1 cellular context compared by ENCODE assay signal in the genomic region with DNA sequence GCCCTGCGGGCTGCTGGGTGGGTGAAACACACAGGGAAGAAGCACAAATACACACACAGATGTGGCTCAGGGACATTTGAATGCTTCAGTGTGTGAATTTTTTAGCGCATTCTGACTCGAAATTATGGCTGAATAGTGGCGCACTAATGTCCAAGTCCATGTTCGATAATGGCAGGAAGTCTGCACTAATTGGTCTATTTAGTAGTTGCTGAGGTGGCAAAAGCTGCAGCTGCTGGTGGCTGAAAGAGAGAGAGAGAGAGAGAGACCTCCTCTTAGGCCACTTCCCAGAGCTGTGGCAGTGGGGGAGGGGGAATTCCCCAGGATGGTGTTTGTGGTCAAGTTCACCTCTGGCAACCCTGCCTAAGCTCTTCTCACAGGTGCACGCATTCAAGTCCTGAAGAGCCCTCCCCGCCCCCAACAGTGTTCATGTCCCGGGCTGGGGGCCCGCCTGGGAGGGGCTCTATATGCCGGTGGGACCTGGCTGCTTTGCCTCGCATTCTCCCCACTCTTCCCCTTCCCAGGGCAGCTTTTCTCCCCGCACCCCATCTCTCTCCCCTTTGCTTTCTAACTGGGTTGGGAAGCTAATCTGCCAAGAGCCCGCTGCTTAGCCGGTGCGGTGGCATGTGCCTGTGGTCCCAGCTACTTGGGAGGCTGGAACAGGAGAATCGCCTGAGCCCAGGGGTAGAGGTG.
TF ChIP-seq lines count a peak whose summit lies in the region.

No MANE protein-coding gene starts in this region.

TF ChIP-seq in GM12878, 131 proteins besides CTCF, POLR2A, EP300 and RAD21 (continued from another document and continues in another):
- peak in 1 of 2 experiments; percentile 62; a peak in 1 of 4 replicates for TF ChIP-seq ETV6 (conservative IDR thresholded peaks at IDR 0.05 in 1 of 2, IDR thresholded peaks at IDR 0.05 in 1 of 2; ENCODE audit: borderline replicate concordance in 1 of 2, low read depth in 1 of 2)
- no peak for TF ChIP-seq CBX3 (IDR thresholded peaks at IDR 0.05; ENCODE audit: borderline replicate concordance, low read depth)
- peak; percentile 95 for TF ChIP-seq MTA2 (IDR thresholded peaks at IDR 0.05; ENCODE audit: low read depth)
- no peak for TF ChIP-seq SIX5 (IDR thresholded peaks at IDR 0.05; ENCODE audit: low read depth, low read length, severe bottlenecking)
- TF ChIP-seq NR2C1 (IDR thresholded peaks at IDR 0.05) = no peak
- peak; percentile 42; the same call in 1 of the 2 replicates for TF ChIP-seq BACH1 (IDR thresholded peaks at IDR 0.05; ENCODE audit: borderline replicate concordance)
- TF ChIP-seq EED (IDR thresholded peaks at IDR 0.05; ENCODE audit: low read depth) = peak; percentile 92
- no peak for TF ChIP-seq NR2C2 (IDR thresholded peaks at IDR 0.05; ENCODE audit: borderline replicate concordance, control insufficient read depth, insufficient read length, low read depth)
- peak; percentile 47 for TF ChIP-seq ZZZ3 (IDR thresholded peaks at IDR 0.05; ENCODE audit: control insufficient read depth, insufficient read length, low read depth)
- no peak for TF ChIP-seq ZNF622 (IDR thresholded peaks at IDR 0.05)
- peak; percentile 51 for TF ChIP-seq MEF2B (IDR thresholded peaks at IDR 0.05; ENCODE audit: partially characterized antibody, poor library complexity, severe bottlenecking)
- TF ChIP-seq, protein P1, sequence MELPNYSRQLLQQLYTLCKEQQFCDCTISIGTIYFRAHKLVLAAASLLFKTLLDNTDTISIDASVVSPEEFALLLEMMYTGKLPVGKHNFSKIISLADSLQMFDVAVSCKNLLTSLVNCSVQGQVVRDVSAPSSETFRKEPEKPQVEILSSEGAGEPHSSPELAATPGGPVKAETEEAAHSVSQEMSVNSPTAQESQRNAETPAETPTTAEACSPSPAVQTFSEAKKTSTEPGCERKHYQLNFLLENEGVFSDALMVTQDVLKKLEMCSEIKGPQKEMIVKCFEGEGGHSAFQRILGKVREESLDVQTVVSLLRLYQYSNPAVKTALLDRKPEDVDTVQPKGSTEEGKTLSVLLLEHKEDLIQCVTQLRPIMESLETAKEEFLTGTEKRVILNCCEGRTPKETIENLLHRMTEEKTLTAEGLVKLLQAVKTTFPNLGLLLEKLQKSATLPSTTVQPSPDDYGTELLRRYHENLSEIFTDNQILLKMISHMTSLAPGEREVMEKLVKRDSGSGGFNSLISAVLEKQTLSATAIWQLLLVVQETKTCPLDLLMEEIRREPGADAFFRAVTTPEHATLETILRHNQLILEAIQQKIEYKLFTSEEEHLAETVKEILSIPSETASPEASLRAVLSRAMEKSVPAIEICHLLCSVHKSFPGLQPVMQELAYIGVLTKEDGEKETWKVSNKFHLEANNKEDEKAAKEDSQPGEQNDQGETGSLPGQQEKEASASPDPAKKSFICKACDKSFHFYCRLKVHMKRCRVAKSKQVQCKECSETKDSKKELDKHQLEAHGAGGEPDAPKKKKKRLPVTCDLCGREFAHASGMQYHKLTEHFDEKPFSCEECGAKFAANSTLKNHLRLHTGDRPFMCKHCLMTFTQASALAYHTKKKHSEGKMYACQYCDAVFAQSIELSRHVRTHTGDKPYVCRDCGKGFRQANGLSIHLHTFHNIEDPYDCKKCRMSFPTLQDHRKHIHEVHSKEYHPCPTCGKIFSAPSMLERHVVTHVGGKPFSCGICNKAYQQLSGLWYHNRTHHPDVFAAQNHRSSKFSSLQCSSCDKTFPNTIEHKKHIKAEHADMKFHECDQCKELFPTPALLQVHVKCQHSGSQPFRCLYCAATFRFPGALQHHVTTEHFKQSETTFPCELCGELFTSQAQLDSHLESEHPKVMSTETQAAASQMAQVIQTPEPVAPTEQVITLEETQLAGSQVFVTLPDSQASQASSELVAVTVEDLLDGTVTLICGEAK (IDR thresholded peaks at IDR 0.05; ENCODE audit: borderline replicate concordance) = no peak
- TF ChIP-seq RUNX3 (IDR thresholded peaks at IDR 0.05; ENCODE audit: low read length) = peak; percentile 99
- peak; percentile 93; the same call in 1 of the 2 replicates for TF ChIP-seq MTA3 (IDR thresholded peaks at IDR 0.05; ENCODE audit: borderline replicate concordance, low read length)
- no peak for TF ChIP-seq KDM1A (IDR thresholded peaks at IDR 0.05; ENCODE audit: borderline replicate concordance)
- TF ChIP-seq BCL11A (IDR thresholded peaks at IDR 0.05; ENCODE audit: low read depth, low read length) = peak; percentile 89
- TF ChIP-seq, protein P2, sequence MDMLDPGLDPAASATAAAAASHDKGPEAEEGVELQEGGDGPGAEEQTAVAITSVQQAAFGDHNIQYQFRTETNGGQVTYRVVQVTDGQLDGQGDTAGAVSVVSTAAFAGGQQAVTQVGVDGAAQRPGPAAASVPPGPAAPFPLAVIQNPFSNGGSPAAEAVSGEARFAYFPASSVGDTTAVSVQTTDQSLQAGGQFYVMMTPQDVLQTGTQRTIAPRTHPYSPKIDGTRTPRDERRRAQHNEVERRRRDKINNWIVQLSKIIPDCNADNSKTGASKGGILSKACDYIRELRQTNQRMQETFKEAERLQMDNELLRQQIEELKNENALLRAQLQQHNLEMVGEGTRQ (IDR thresholded peaks at IDR 0.05; ENCODE audit: borderline replicate concordance, low read depth, low read length) = no peak
- TF ChIP-seq, protein P3, sequence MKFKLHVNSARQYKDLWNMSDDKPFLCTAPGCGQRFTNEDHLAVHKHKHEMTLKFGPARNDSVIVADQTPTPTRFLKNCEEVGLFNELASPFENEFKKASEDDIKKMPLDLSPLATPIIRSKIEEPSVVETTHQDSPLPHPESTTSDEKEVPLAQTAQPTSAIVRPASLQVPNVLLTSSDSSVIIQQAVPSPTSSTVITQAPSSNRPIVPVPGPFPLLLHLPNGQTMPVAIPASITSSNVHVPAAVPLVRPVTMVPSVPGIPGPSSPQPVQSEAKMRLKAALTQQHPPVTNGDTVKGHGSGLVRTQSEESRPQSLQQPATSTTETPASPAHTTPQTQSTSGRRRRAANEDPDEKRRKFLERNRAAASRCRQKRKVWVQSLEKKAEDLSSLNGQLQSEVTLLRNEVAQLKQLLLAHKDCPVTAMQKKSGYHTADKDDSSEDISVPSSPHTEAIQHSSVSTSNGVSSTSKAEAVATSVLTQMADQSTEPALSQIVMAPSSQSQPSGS (IDR thresholded peaks at IDR 0.05; ENCODE audit: low read length) = peak; percentile 71
- no peak for TF ChIP-seq ZNF384 (IDR thresholded peaks at IDR 0.05; ENCODE audit: borderline replicate concordance, low read depth, low read length)
- TF ChIP-seq FOXM1 (IDR thresholded peaks at IDR 0.05; ENCODE audit: low read depth, low read length) = peak; percentile 77
- TF ChIP-seq RFX5 (IDR thresholded peaks at IDR 0.05; ENCODE audit: low read depth, low read length) = 0 out of 2 replicates have a peak, but pooled peaks have one; percentile 23
- TF ChIP-seq NFXL1 (IDR thresholded peaks at IDR 0.05; ENCODE audit: borderline replicate concordance) = no peak
- TF ChIP-seq BHLHE40 (IDR thresholded peaks at IDR 0.05; ENCODE audit: borderline replicate concordance in 1 of 2, low read depth in 2 of 2, low read length in 1 of 2) = peak; percentile 67 to 73; a peak in 3 of 4 replicates
- 0 out of 4 replicates have a peak, but pooled peaks of 1 of the 2 experiments have one; percentile 19 for TF ChIP-seq SRF (IDR thresholded peaks at IDR 0.05; ENCODE audit: low read depth in 2 of 2, low read length in 2 of 2)
- TF ChIP-seq MXI1 (IDR thresholded peaks at IDR 0.05; ENCODE audit: low read depth, low read length) = peak; percentile 38; the same call in 1 of the 2 replicates
- peak; percentile 12; the same call in 1 of the 3 replicates for TF ChIP-seq POU2F2 (IDR thresholded peaks at IDR 0.05; ENCODE audit: borderline replicate concordance, low read depth, low read length)
- TF ChIP-seq GABPA (IDR thresholded peaks at IDR 0.05; ENCODE audit: low read depth) = no peak
- 0 out of 2 replicates have a peak, but pooled peaks have one; percentile 21 for TF ChIP-seq RCOR1 (conservative IDR thresholded peaks at IDR 0.05; ENCODE audit: low read depth, low read length)
- TF ChIP-seq SREBF1 (IDR thresholded peaks at IDR 0.05; ENCODE audit: low read length) = no peak
- TF ChIP-seq, protein P4, sequence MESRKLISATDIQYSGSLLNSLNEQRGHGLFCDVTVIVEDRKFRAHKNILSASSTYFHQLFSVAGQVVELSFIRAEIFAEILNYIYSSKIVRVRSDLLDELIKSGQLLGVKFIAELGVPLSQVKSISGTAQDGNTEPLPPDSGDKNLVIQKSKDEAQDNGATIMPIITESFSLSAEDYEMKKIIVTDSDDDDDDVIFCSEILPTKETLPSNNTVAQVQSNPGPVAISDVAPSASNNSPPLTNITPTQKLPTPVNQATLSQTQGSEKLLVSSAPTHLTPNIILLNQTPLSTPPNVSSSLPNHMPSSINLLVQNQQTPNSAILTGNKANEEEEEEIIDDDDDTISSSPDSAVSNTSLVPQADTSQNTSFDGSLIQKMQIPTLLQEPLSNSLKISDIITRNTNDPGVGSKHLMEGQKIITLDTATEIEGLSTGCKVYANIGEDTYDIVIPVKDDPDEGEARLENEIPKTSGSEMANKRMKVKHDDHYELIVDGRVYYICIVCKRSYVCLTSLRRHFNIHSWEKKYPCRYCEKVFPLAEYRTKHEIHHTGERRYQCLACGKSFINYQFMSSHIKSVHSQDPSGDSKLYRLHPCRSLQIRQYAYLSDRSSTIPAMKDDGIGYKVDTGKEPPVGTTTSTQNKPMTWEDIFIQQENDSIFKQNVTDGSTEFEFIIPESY (IDR thresholded peaks at IDR 0.05) = no peak
- peak; percentile 93 for TF ChIP-seq NR2F1 (conservative IDR thresholded peaks at IDR 0.05)
- TF ChIP-seq ATF7 (IDR thresholded peaks at IDR 0.05; ENCODE audit: low read depth) = peak; percentile 65
- TF ChIP-seq SIN3A (IDR thresholded peaks at IDR 0.05; ENCODE audit: low read depth, low read length) = no peak
- TF ChIP-seq SPI1 (IDR thresholded peaks at IDR 0.05; ENCODE audit: borderline replicate concordance, insufficient read depth, low read depth, low read length) = 0 out of 2 replicates have a peak, but pooled peaks have one; percentile 23
- TF ChIP-seq ZBED1 (IDR thresholded peaks at IDR 0.05; ENCODE audit: borderline replicate concordance) = peak; percentile 59; the same call in 1 of the 2 replicates
- TF ChIP-seq MEF2A (IDR thresholded peaks at IDR 0.05; ENCODE audit: insufficient read depth, low read depth, low read length) = peak; percentile 55; the same call in 1 of the 2 replicates
- peak in 1 of 2 experiments; percentile 94; a peak in 2 of 3 replicates for TF ChIP-seq EGR1 (IDR thresholded peaks at IDR 0.05; ENCODE audit: borderline replicate concordance in 1 of 2, low read depth in 2 of 2, low read length in 2 of 2)
- TF ChIP-seq CEBPB (IDR thresholded peaks at IDR 0.05; ENCODE audit: borderline replicate concordance in 1 of 2, low read depth in 2 of 2, low read length in 2 of 2) = no peak
- TF ChIP-seq GATAD2B (conservative IDR thresholded peaks at IDR 0.05; ENCODE audit: low read depth) = peak; percentile 34; the same call in 1 of the 2 replicates
- peak; percentile 75; the same call in 1 of the 2 replicates for TF ChIP-seq YY1 (IDR thresholded peaks at IDR 0.05; ENCODE audit: low read depth, low read length)
- TF ChIP-seq TARDBP (IDR thresholded peaks at IDR 0.05; ENCODE audit: borderline replicate concordance) = 0 out of 2 replicates have a peak, but pooled peaks have one; percentile 40
- TF ChIP-seq IKZF2 (IDR thresholded peaks at IDR 0.05) = peak; percentile 95 to 97
- TF ChIP-seq, protein P5, sequence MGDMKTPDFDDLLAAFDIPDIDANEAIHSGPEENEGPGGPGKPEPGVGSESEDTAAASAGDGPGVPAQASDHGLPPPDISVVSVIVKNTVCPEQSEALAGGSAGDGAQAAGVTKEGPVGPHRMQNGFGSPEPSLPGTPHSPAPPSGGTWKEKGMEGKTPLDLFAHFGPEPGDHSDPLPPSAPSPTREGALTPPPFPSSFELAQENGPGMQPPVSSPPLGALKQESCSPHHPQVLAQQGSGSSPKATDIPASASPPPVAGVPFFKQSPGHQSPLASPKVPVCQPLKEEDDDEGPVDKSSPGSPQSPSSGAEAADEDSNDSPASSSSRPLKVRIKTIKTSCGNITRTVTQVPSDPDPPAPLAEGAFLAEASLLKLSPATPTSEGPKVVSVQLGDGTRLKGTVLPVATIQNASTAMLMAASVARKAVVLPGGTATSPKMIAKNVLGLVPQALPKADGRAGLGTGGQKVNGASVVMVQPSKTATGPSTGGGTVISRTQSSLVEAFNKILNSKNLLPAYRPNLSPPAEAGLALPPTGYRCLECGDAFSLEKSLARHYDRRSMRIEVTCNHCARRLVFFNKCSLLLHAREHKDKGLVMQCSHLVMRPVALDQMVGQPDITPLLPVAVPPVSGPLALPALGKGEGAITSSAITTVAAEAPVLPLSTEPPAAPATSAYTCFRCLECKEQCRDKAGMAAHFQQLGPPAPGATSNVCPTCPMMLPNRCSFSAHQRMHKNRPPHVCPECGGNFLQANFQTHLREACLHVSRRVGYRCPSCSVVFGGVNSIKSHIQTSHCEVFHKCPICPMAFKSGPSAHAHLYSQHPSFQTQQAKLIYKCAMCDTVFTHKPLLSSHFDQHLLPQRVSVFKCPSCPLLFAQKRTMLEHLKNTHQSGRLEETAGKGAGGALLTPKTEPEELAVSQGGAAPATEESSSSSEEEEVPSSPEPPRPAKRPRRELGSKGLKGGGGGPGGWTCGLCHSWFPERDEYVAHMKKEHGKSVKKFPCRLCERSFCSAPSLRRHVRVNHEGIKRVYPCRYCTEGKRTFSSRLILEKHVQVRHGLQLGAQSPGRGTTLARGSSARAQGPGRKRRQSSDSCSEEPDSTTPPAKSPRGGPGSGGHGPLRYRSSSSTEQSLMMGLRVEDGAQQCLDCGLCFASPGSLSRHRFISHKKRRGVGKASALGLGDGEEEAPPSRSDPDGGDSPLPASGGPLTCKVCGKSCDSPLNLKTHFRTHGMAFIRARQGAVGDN (IDR thresholded peaks at IDR 0.05) = no peak
- TF ChIP-seq TCF12 (IDR thresholded peaks at IDR 0.05; ENCODE audit: low read depth, low read length) = peak; percentile 98
- TF ChIP-seq CBX5 (IDR thresholded peaks at IDR 0.05; ENCODE audit: low read depth) = peak; percentile 74; the same call in 1 of the 2 replicates
- TF ChIP-seq DPF2 (IDR thresholded peaks at IDR 0.05) = peak; percentile 91
- TF ChIP-seq, protein P6, sequence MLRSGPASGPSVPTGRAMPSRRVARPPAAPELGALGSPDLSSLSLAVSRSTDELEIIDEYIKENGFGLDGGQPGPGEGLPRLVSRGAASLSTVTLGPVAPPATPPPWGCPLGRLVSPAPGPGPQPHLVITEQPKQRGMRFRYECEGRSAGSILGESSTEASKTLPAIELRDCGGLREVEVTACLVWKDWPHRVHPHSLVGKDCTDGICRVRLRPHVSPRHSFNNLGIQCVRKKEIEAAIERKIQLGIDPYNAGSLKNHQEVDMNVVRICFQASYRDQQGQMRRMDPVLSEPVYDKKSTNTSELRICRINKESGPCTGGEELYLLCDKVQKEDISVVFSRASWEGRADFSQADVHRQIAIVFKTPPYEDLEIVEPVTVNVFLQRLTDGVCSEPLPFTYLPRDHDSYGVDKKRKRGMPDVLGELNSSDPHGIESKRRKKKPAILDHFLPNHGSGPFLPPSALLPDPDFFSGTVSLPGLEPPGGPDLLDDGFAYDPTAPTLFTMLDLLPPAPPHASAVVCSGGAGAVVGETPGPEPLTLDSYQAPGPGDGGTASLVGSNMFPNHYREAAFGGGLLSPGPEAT (IDR thresholded peaks at IDR 0.05; ENCODE audit: low read depth) = peak; percentile 90
- peak; percentile 74 for TF ChIP-seq NFIC (IDR thresholded peaks at IDR 0.05; ENCODE audit: low read depth, low read length)
- peak; percentile 61; the same call in 1 of the 2 replicates for TF ChIP-seq CREM (IDR thresholded peaks at IDR 0.05; ENCODE audit: low read depth)
